9 cellular contexts compared by ENCODE assay signal in the genomic region with DNA sequence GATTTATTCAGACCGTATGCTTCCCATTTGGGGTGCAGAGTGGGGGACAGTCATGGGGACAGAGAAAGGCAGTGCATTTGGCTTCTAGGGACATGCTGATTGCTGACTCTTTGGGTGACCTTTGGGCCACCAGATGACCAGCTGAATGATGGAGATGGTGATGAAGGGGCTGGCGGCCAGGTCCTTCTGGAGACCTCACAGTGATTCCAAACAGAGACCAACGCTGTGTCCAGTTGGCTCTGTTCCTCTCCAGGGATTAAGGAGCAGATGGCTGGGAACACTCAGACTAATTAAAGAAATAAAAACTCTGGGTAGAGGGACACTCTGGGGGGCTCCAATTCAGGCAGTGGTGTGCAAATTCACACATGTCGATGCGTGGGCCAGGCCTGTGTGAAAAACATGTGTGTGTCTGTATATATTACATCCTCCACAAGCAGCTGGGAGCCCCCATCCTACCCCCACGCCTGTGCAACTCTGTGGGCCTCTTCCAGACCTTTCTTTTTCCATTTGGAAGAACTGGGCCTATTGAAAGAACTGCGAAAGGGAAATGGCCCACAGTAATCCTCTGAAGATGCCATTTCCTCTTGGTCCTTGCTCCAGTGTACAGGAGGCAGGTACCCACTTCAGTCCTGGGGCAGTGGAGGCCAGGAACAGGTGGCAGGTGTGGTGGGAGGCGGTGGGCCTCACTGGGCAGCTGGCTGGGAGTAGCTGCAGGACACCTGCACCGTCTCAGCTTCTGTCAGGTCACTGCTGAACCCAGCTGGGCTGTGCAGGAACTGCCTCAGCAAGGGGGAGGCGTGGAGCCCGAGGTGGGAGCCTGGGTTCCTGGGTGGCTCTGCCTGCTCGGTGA. TPM values are rescaled to one million over a fixed set of nuclear protein-coding genes. Genes with fewer than 3 reads are reported as not detected.
DNase-seq lines count a peak whose midpoint lies in the region; ATAC-seq and TF ChIP-seq lines count a peak whose summit lies in the region.
"Had no signal": no experiment of that assay in that cellular context is flagged by ENCODE, and none has a peak within 500 bp of the region (broad histone marks: within the 10 kb centered on the region; RNA-seq: fewer than 3 reads in every experiment).

No MANE protein-coding gene starts in this region.

- DNase-seq in DMS53 (lab: John Stamatoyannopoulos, UW): peak; percentile 25
- peak in 1 of 3 donors; percentile 41 for DNase-seq in Peyer's patch
- DNase-seq in glutamatergic neuron: peak; percentile 47
- peak; percentile 39 for DNase-seq in retina
- no peak for DNase-seq in A673 (ENCODE audit: low spot score)
- no peak for DNase-seq in DMS79 treated with DMSO at 0.1 percent for 48 hours (lab: John Stamatoyannopoulos, UW)
- no peak for DNase-seq in activated T-cell treated with anti-CD3 and anti-CD28 coated beads, Interleukin-2, amount 50 U/mL, for 72 hours

- no peaks in the 10 kb centered on the region for H3K36me3 Mint-ChIP-seq in glutamatergic neuron (ENCODE audit: unreplicated experiment)
- H3K36me3 Mint-ChIP-seq in activated T-cell treated with anti-CD3 and anti-CD28 coated beads, Interleukin-2, amount 50 U/mL, for 72 hours (ENCODE audit: insufficient read depth in 2 of 2): no peaks in the 10 kb centered on the region
- H3K36me3 Mint-ChIP-seq: memory B cell had no signal

- H3K27ac ChIP-seq in Peyer's patch: peak overlapping the region in 3 of 4 donors; percentile 12 to 73 (median 35)
- H3K27ac ChIP-seq in A673 (ENCODE audit: low read depth, low read length, poor library complexity, severe bottlenecking): no peak overlapping the region

- peaks cover 46% of the 10 kb centered on the region for H3K4me1 Mint-ChIP-seq in glutamatergic neuron (ENCODE audit: low read depth, unreplicated experiment)
- H3K4me1 Mint-ChIP-seq in activated T-cell treated with anti-CD3 and anti-CD28 coated beads, Interleukin-2, amount 50 U/mL, for 72 hours (ENCODE audit: low read depth): peaks cover 41% of the 10 kb centered on the region

- no peak overlapping the region for H3K4me3 ChIP-seq in Peyer's patch
- no peak overlapping the region for H3K4me3 ChIP-seq in A673 (ENCODE audit: low read depth, low read length, poor library complexity, severe bottlenecking)

- POLR2A ChIA-PET in A673 (lab: Charles Lee; ENCODE audit: low non-redundant PET): no interaction called here

- no peak for TF ChIP-seq POLR2A in Peyer's patch (IDR thresholded peaks at IDR 0.05)

- H3K4me3 Mint-ChIP-seq in glutamatergic neuron (ENCODE audit: unreplicated experiment): peak overlapping the region; percentile 65
- H3K4me3 Mint-ChIP-seq in activated T-cell treated with anti-CD3 and anti-CD28 coated beads, Interleukin-2, amount 50 U/mL, for 72 hours: no peak overlapping the region
- H3K4me3 Mint-ChIP-seq: memory B cell had no signal

- H3K9me3 Mint-ChIP-seq in glutamatergic neuron (ENCODE audit: unreplicated experiment): peaks cover 27% of the 10 kb centered on the region
- H3K9me3 Mint-ChIP-seq in activated T-cell treated with anti-CD3 and anti-CD28 coated beads, Interleukin-2, amount 50 U/mL, for 72 hours: no peaks in the 10 kb centered on the region
- H3K9me3 Mint-ChIP-seq: memory B cell had no signal

- TF ChIP-seq CTCF in Peyer's patch (IDR thresholded peaks at IDR 0.05) (no peak), glutamatergic neuron (IDR thresholded peaks at IDR 0.05; ENCODE audit: partially characterized antibody, unreplicated experiment) (no peak), A673 (conservative IDR thresholded peaks at IDR 0.05; ENCODE audit: low read depth, low read length) (no peak)

- BruUV-seq in A673 (replicated peaks; lab: Mats Ljungman, UMichigan): no TSS peak

- CTCF ChIA-PET in A673 (lab: Charles Lee): no interaction called here

- no peaks in the 10 kb centered on the region for H3K36me3 ChIP-seq in Peyer's patch
- H3K36me3 ChIP-seq in A673 (ENCODE audit: insufficient read depth, low read length, poor library complexity, severe bottlenecking): no peaks in the 10 kb centered on the region

- H3K4me1 ChIP-seq in Peyer's patch: peaks cover 6 to 24% (median 11%) of the 10 kb centered on the region in 4 donors
- peaks cover 6% of the 10 kb centered on the region for H3K4me1 ChIP-seq in A673 (ENCODE audit: insufficient read depth, low read length, poor library complexity, severe bottlenecking)

- peaks cover 25% of the 10 kb centered on the region for H3K27me3 Mint-ChIP-seq in glutamatergic neuron (ENCODE audit: unreplicated experiment)
- H3K27me3 Mint-ChIP-seq in activated T-cell treated with anti-CD3 and anti-CD28 coated beads, Interleukin-2, amount 50 U/mL, for 72 hours (ENCODE audit: low read depth): no peaks in the 10 kb centered on the region
- H3K27me3 Mint-ChIP-seq: memory B cell had no signal

- ATAC-seq in GM21360 (IDR thresholded peaks at IDR 0.05; ENCODE audit: unreplicated experiment): no peak
- ATAC-seq in activated T-cell treated with anti-CD3 and anti-CD28 coated beads, Interleukin-2, amount 50 U/mL, for 72 hours (replicated peaks in 1 of 2): no peak

- intact Hi-C loops in A673 (cut with micrococcal nuclease; ENCODE audit: unreplicated experiment): loop anchor here (10.0 kb wide), 1 partner anchor 79 kb away; a partner anchor contains a TSS

- H3K27me3 ChIP-seq in Peyer's patch (no peaks in the 10 kb centered on the region), A673 (replicated peaks; ENCODE audit: insufficient read depth, low read depth, low read length, poor library complexity) (no peaks in the 10 kb centered on the region)

- H3K27ac Mint-ChIP-seq in glutamatergic neuron (ENCODE audit: unreplicated experiment): peak overlapping the region; percentile 97
- H3K27ac Mint-ChIP-seq in activated T-cell treated with anti-CD3 and anti-CD28 coated beads, Interleukin-2, amount 50 U/mL, for 72 hours: no peak overlapping the region
- H3K27ac Mint-ChIP-seq: memory B cell had no signal

- no peaks in the 10 kb centered on the region for H3K9me3 ChIP-seq in Peyer's patch
- H3K9me3 ChIP-seq in A673 (ENCODE audit: low read depth, low read length, poor library complexity, severe bottlenecking): no peaks in the 10 kb centered on the region

RNA-seq across cellular contexts. Expression of a gene that starts 8.9 kb away (rescaled TPM):
- total RNA-seq in Peyer's patch: under 1 TPM in 1 of 4 donors, not detected in 3; 0.76 TPM
- 0.34 TPM for total RNA-seq in glutamatergic neuron (ENCODE audit: unreplicated experiment)
- total RNA-seq in A673 (2021): not detected in 2 replicates
- total RNA-seq in activated T-cell treated with anti-CD3 and anti-CD28 coated beads, Interleukin-2, amount 50 U/mL, for 72 hours: under 1 TPM; 0.09 to 0.10 TPM

RNA-seq across cellular contexts. Expression of a gene that starts 30.1 kb away (rescaled TPM):
- total RNA-seq in Peyer's patch (10 to 100 TPM; 19.0 to 40.5 (median 29.4) TPM), glutamatergic neuron (ENCODE audit: unreplicated experiment) (11.1 TPM), A673 (2021) (7.1 and 9.7 TPM in 2 replicates)
- 10 to 100 TPM; 68.7 to 81.3 TPM for total RNA-seq in activated T-cell treated with anti-CD3 and anti-CD28 coated beads, Interleukin-2, amount 50 U/mL, for 72 hours

Comparison
In these comparisons a context has a peak if more than half of its experiments do, and no peak if none do; other contexts are left out.
1. DNase-seq: peak in DMS53 (single experiment), glutamatergic neuron (single experiment) and retina (single experiment); none in A673 (single experiment), DMS79 treated with DMSO at 0.1 percent for 48 hours (single experiment) and activated T-cell treated with anti-CD3 and anti-CD28 coated beads, Interleukin-2, amount 50 U/mL, for 72 hours (0 of 2).